ENCODE assay signal across 24 cellular contexts in genomic region chr16:88589441-88589840, GRCh38. TPM values are rescaled to one million over a fixed set of nuclear protein-coding genes. Genes with fewer than 3 reads are reported as not detected.
DNase-seq lines count a peak whose midpoint lies in the region; ATAC-seq and TF ChIP-seq lines count a peak whose summit lies in the region.
"Had no signal": no experiment of that assay in that cellular context is flagged by ENCODE, and none has a peak within 500 bp of the region (broad histone marks: within the 10 kb centered on the region; RNA-seq: fewer than 3 reads in every experiment).

No MANE protein-coding gene starts in this region.

- peak overlapping the region; percentile 46 for H3K27ac Mint-ChIP-seq in activated naive CD8-positive, alpha-beta T cell
- no peak overlapping the region for H3K27ac Mint-ChIP-seq in activated naive CD8-positive, alpha-beta T cell treated with anti-CD3 and anti-CD28 coated beads for 36 hours
- peak overlapping the region; percentile 96 for H3K27ac Mint-ChIP-seq in T-helper 17 cell
- peak overlapping the region; percentile 84 for H3K27ac Mint-ChIP-seq in activated T-helper 17 cell treated with anti-CD3 and anti-CD28 coated beads, Interleukin-2, amount 50 U/mL, for 72 hours

- H3K27ac ChIP-seq in psoas muscle, result no peak overlapping the region
- H3K27ac ChIP-seq: hepatocyte, tibial artery, VCaP had no signal

- no peak overlapping the region for H3K4me3 ChIP-seq in psoas muscle
- H3K4me3 ChIP-seq: hepatocyte, MG63, tibial artery had no signal

- H3K9me3 ChIP-seq in T-helper 17 cell (ENCODE audit: control insufficient read depth, low read length, poor library complexity, severe bottlenecking) (no peaks in the 10 kb centered on the region), psoas muscle (no peaks in the 10 kb centered on the region)
- H3K9me3 ChIP-seq: MG63, tibial artery had no signal

- H3K27me3 Mint-ChIP-seq in activated naive CD8-positive, alpha-beta T cell, result no peaks in the 10 kb centered on the region
- H3K27me3 Mint-ChIP-seq in activated naive CD8-positive, alpha-beta T cell treated with anti-CD3 and anti-CD28 coated beads for 36 hours, result no peaks in the 10 kb centered on the region
- no peaks in the 10 kb centered on the region for H3K27me3 Mint-ChIP-seq in T-helper 17 cell
- no peaks in the 10 kb centered on the region for H3K27me3 Mint-ChIP-seq in activated T-helper 17 cell treated with anti-CD3 and anti-CD28 coated beads, Interleukin-2, amount 50 U/mL, for 72 hours

- H3K36me3 ChIP-seq in psoas muscle (ENCODE audit: insufficient read depth in 1 of 2, low read depth in 1 of 2), result peaks cover 5 to 57% of the 10 kb centered on the region in 2 donors

- intact Hi-C loops in psoas muscle (cut with DNase I), result no loop called here

- H3K4me1 ChIP-seq in psoas muscle, result no peaks in the 10 kb centered on the region
- H3K4me1 ChIP-seq: tibial artery had no signal

- no peaks in the 10 kb centered on the region for H3K9me3 Mint-ChIP-seq in activated naive CD8-positive, alpha-beta T cell (ENCODE audit: low read depth)
- no peaks in the 10 kb centered on the region for H3K9me3 Mint-ChIP-seq in activated naive CD8-positive, alpha-beta T cell treated with anti-CD3 and anti-CD28 coated beads for 36 hours
- H3K9me3 Mint-ChIP-seq in activated T-helper 17 cell treated with anti-CD3 and anti-CD28 coated beads, Interleukin-2, amount 50 U/mL, for 72 hours, result no peaks in the 10 kb centered on the region

- WGBS in psoas muscle, 3 donors, result 85 to 92% (median 90%) methylated on average over 11 of the region's 11 CpGs

- DNase-seq in activated naive CD8-positive, alpha-beta T cell treated with anti-CD3 and anti-CD28 coated beads for 36 hours, result no peak
- no peak for DNase-seq in T-helper 17 cell
- DNase-seq in psoas muscle, result peak in 1 of 2 donors; percentile 1
- DNase-seq in LoVo (ENCODE audit: low spot score), result no peak
- DNase-seq in hepatic stellate cell (ENCODE audit: low spot score), result no peak
- no peak for DNase-seq in DMS53 treated with DMSO at 0.1 percent for 48 hours (lab: John Stamatoyannopoulos, UW; ENCODE audit: unreplicated experiment)
- DNase-seq: DMS53, foreskin fibroblast, GF-D8, left ventricle myocardium superior, MG63, NCI-H1436, NCI-H2171, NCI-H524 treated with DMSO at 0.1 percent for 48 hours, tibial artery had no signal

- ATAC-seq in T-helper 17 cell, result no peak
- ATAC-seq in activated T-helper 17 cell treated with anti-CD3 and anti-CD28 coated beads, Interleukin-2, amount 50 U/mL, for 72 hours (replicated peaks), result peak; percentile 72
- ATAC-seq in psoas muscle, result peak in 3 of 4 donors; percentile 10 to 33 (median 15)
- ATAC-seq: HCT116, left ventricle myocardium superior had no signal

- peaks cover 10% of the 10 kb centered on the region for H3K36me3 Mint-ChIP-seq in activated naive CD8-positive, alpha-beta T cell
- peaks cover 14% of the 10 kb centered on the region for H3K36me3 Mint-ChIP-seq in activated naive CD8-positive, alpha-beta T cell treated with anti-CD3 and anti-CD28 coated beads for 36 hours
- H3K36me3 Mint-ChIP-seq in T-helper 17 cell (ENCODE audit: low read depth), result peaks cover 10% of the 10 kb centered on the region
- H3K36me3 Mint-ChIP-seq in activated T-helper 17 cell treated with anti-CD3 and anti-CD28 coated beads, Interleukin-2, amount 50 U/mL, for 72 hours (ENCODE audit: low read depth), result peaks cover 98% of the 10 kb centered on the region

- H3K4me1 Mint-ChIP-seq in activated naive CD8-positive, alpha-beta T cell (ENCODE audit: low read depth), result peaks cover 44% of the 10 kb centered on the region
- H3K4me1 Mint-ChIP-seq in activated naive CD8-positive, alpha-beta T cell treated with anti-CD3 and anti-CD28 coated beads for 36 hours, result peaks cover 18% of the 10 kb centered on the region
- H3K4me1 Mint-ChIP-seq in T-helper 17 cell, result peaks cover 37% of the 10 kb centered on the region
- peaks cover 41% of the 10 kb centered on the region for H3K4me1 Mint-ChIP-seq in activated T-helper 17 cell treated with anti-CD3 and anti-CD28 coated beads, Interleukin-2, amount 50 U/mL, for 72 hours

- no peak overlapping the region for H3K4me3 Mint-ChIP-seq in activated naive CD8-positive, alpha-beta T cell
- no peak overlapping the region for H3K4me3 Mint-ChIP-seq in activated naive CD8-positive, alpha-beta T cell treated with anti-CD3 and anti-CD28 coated beads for 36 hours
- H3K4me3 Mint-ChIP-seq in T-helper 17 cell, result peak overlapping the region; percentile 10
- H3K4me3 Mint-ChIP-seq in activated T-helper 17 cell treated with anti-CD3 and anti-CD28 coated beads, Interleukin-2, amount 50 U/mL, for 72 hours, result peak overlapping the region; percentile 82

- H3K27me3 ChIP-seq in psoas muscle (ENCODE audit: insufficient read depth in 3 of 3, low read length in 2 of 3), result no peaks in the 10 kb centered on the region
- H3K27me3 ChIP-seq: hepatocyte, MG63, tibial artery had no signal

- TF ChIP-seq CTCF in psoas muscle (IDR thresholded peaks at IDR 0.05), result no peak

RNA-seq across cellular contexts. Expression of gene ZC3H18, which starts 19.2 kb away (rescaled TPM):
- total RNA-seq in activated naive CD8-positive, alpha-beta T cell treated with anti-CD3 and anti-CD28 coated beads for 36 hours, result 10 to 100 TPM; 84.3 to 86.8 TPM
- total RNA-seq in T-helper 17 cell, result 100 to 1,000 TPM; 100 to 141 TPM
- 100 to 1,000 TPM; 103 TPM for total RNA-seq in activated T-helper 17 cell treated with anti-CD3 and anti-CD28 coated beads, Interleukin-2, amount 50 U/mL, for 72 hours
- 10 to 100 TPM; 24.8 to 30.5 (median 26.9) TPM for total RNA-seq in psoas muscle
- polyA plus RNA-seq in psoas muscle, result 10 to 100 TPM; 19.9 to 36.0 (median 32.0) TPM

RNA-seq across cellular contexts. Expression of gene IL17C, which starts 48.9 kb away (rescaled TPM):
- total RNA-seq in activated naive CD8-positive, alpha-beta T cell treated with anti-CD3 and anti-CD28 coated beads for 36 hours, result not detected
- total RNA-seq in T-helper 17 cell, result under 1 TPM; 0.65 to 0.86 TPM
- under 1 TPM; 0.42 to 0.56 TPM for total RNA-seq in activated T-helper 17 cell treated with anti-CD3 and anti-CD28 coated beads, Interleukin-2, amount 50 U/mL, for 72 hours
- total RNA-seq in psoas muscle, result not detected
- not detected for polyA plus RNA-seq in psoas muscle
- total RNA-seq: cerebellum, hepatocyte, left ventricle myocardium superior, pulmonary artery endothelial cell, SK-MEL-5, skeletal muscle tissue had no signal

Comparison
In these comparisons a context has a peak if more than half of its experiments do, and no peak if none do; other contexts are left out.
1. H3K4me3 Mint-ChIP-seq: peak in T-helper 17 cell (single experiment) and activated T-helper 17 cell treated with anti-CD3 and anti-CD28 coated beads, Interleukin-2, amount 50 U/mL, for 72 hours (single experiment); none in activated naive CD8-positive, alpha-beta T cell (single experiment) and activated naive CD8-positive, alpha-beta T cell treated with anti-CD3 and anti-CD28 coated beads for 36 hours (single experiment).